ENCODE assay signal across 13 cellular contexts in the genomic region with DNA sequence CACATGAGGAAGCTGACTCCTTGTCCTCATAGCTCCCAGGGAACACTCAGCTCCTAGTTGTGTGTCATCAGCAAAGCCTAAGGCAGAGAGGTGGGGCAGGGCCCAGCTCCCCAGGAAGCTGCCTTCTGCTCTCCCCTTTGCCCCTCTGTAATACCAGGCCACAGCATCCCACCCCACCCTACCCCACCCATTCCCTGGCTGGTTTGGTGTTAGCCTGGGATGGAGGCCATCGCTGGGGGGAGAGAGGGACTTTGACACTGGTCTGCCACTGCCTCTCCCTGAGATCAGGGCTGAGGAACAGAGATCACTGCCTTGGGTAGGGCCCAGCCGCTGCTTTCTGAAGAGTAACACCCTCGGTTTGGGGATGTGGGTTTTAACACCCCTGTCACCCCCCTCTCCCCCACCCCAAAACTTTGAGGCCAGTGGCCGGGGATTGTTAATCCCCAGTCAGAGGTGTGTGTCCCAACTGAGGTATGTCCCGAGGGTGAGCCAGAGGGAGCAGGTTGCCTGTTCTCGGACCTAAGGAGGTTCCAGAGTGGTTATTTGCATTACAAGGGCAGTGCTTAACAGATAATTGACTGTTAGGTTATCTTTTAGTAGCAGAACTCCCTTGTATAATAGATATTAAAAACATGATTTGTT. TPM values are rescaled to one million over a fixed set of nuclear protein-coding genes. Genes with fewer than 3 reads are reported as not detected.
A peak's percentile ranks its signal among the peaks of the same experiment; 100 is the strongest.
DNase-seq lines count a peak whose midpoint lies in the region; ATAC-seq and TF ChIP-seq lines count a peak whose summit lies in the region.
"Had no signal": no experiment of that assay in that cellular context is flagged by ENCODE, and none has a peak within 500 bp of the region (broad histone marks: within the 10 kb centered on the region; RNA-seq: fewer than 3 reads in every experiment).

No MANE protein-coding gene starts in this region.

- H3T11ph ChIP-seq in H9 (ENCODE audit: low read length) = no peak overlapping the region

- H3K27ac ChIP-seq in DND-41 (ENCODE audit: low read length) = no peak overlapping the region
- H3K27ac ChIP-seq in H9 (ENCODE audit: insufficient read length, low read depth, low read length) = no peak overlapping the region
- peak overlapping the region in 1 of 2 donors; percentile 33 for H3K27ac ChIP-seq in left lung
- H3K27ac ChIP-seq in stomach = no peak overlapping the region
- H3K27ac ChIP-seq: VCaP had no signal

- no peak for TF ChIP-seq CTCF in DND-41 (IDR thresholded peaks at IDR 0.05; ENCODE audit: borderline replicate concordance, extremely low read depth, low read length, poor library complexity, severe bottlenecking)
- no peak for TF ChIP-seq CTCF in H9 (conservative IDR thresholded peaks at IDR 0.05)
- TF ChIP-seq CTCF in left lung (IDR thresholded peaks at IDR 0.05) = no peak
- TF ChIP-seq CTCF in stomach (IDR thresholded peaks at IDR 0.05) = no peak

- peak overlapping the region in 1 of 2 experiments; percentile 32; a peak in 1 of 5 replicates for H3K4me3 Mint-ChIP-seq in H9

- H3K9ac ChIP-seq in DND-41 (ENCODE audit: low read depth, low read length) = no peak overlapping the region
- H3K9ac ChIP-seq in H9 (ENCODE audit: extremely low read depth, insufficient read length, low read length) = no peak overlapping the region

- H3K14ac ChIP-seq in H9 (ENCODE audit: insufficient read depth, low read length) = no peak overlapping the region

- no peak overlapping the region for H3K18ac ChIP-seq in H9 (ENCODE audit: insufficient read length, low read depth, low read length)

- no peak for TF ChIP-seq POLR2A in stomach (IDR thresholded peaks at IDR 0.05)

- no peak for DNase-seq in DND-41
- DNase-seq in H9 = peak; percentile 63
- DNase-seq in activated CD8-positive, alpha-beta memory T cell treated with anti-CD3 and anti-CD28 coated beads, Interleukin-2, amount 50 U/mL, for 48 hours = peak; percentile 54
- no peak for DNase-seq in left lung
- no peak for DNase-seq in stomach
- no peak for DNase-seq in HT-29 (ENCODE audit: low spot score)
- DNase-seq: anterior cingulate cortex, Calu3, NCI-H69 had no signal

- no peaks in the 10 kb centered on the region for H3K27me3 Mint-ChIP-seq in H9 (ENCODE audit: low read depth)

- H3K4ac ChIP-seq in H9 (ENCODE audit: low read depth, low read length) = no peak overlapping the region

- H2BK12ac ChIP-seq in H9 (ENCODE audit: insufficient read length, low read depth, low read length) = no peak overlapping the region

- H3K79me2 ChIP-seq in DND-41 (ENCODE audit: insufficient read depth, low read length) (peaks cover 92% of the 10 kb centered on the region), H9 (ENCODE audit: insufficient read depth, low read length) (peaks cover 2% of the 10 kb centered on the region; the same call in 1 of the 2 replicates)

- no peaks in the 10 kb centered on the region for H3K79me1 ChIP-seq in H9 (ENCODE audit: insufficient read depth, low read depth, low read length, poor library complexity, severe bottlenecking)

- H2BK5ac ChIP-seq in H9 (ENCODE audit: insufficient read length, low read length) = no peak overlapping the region

- no peak for TF ChIP-seq EP300 in stomach (IDR thresholded peaks at IDR 0.05)

- H3K23ac ChIP-seq in H9 (ENCODE audit: insufficient read length, low read depth, low read length) = no peak overlapping the region

- H3K4me2 ChIP-seq in DND-41 (ENCODE audit: insufficient read depth, low read length) (no peak overlapping the region), H9 (ENCODE audit: insufficient read depth, insufficient read length, low read length) (no peak overlapping the region)

- H2BK120ac ChIP-seq in H9 (ENCODE audit: low read depth, low read length, poor library complexity, severe bottlenecking) = no peak overlapping the region

- no peak overlapping the region for H3K4me3 ChIP-seq in DND-41 (ENCODE audit: low read depth in 1 of 2, low read length in 2 of 2)
- no peak overlapping the region for H3K4me3 ChIP-seq in left lung
- H3K4me3 ChIP-seq in stomach = no peak overlapping the region
- H3K4me3 ChIP-seq: lung had no signal

- ATAC-seq in DND-41 (ENCODE audit: insufficient read depth, low read depth) (peak; percentile 48; the same call in 2 of the 3 replicates), left lung (peak; percentile 30), HG03520 (IDR thresholded peaks at IDR 0.05; ENCODE audit: unreplicated experiment) (no peak), GM18861 (IDR thresholded peaks at IDR 0.05; ENCODE audit: unreplicated experiment) (no peak)

- H2AFZ ChIP-seq in DND-41 (ENCODE audit: low read depth, low read length) = no peak overlapping the region
- no peak overlapping the region for H2AFZ ChIP-seq in H9 (ENCODE audit: low read length)

- no peak overlapping the region for H4K91ac ChIP-seq in H9 (ENCODE audit: insufficient read length, low read depth, low read length)

- peaks cover 36% of the 10 kb centered on the region for H4K20me1 ChIP-seq in DND-41 (ENCODE audit: insufficient read depth, low read length)
- H4K20me1 ChIP-seq in H9 (ENCODE audit: control insufficient read depth, insufficient read depth, insufficient read length) = no peaks in the 10 kb centered on the region

- no peak overlapping the region for H4K8ac ChIP-seq in H9 (replicated peaks; ENCODE audit: insufficient read length, low read depth, low read length)

- no peak overlapping the region for H2BK20ac ChIP-seq in H9 (ENCODE audit: low read depth, low read length, poor library complexity, severe bottlenecking)

- H3K36me3 Mint-ChIP-seq in H9 (ENCODE audit: insufficient read depth in 1 of 3, low read depth in 3 of 3) = peaks cover 4 to 18% (median 13%) of the 10 kb centered on the region in 3 experiments

- H2AK5ac ChIP-seq in H9 (ENCODE audit: insufficient read length, low read length) = no peak overlapping the region

- H3K9me3 Mint-ChIP-seq in H9 = peaks cover 8 to 11% of the 10 kb centered on the region in 2 experiments

- no CpG with 5 or more reads among the region's 6 CpGs for WGBS in H9 (ENCODE audit: extremely low coverage, insufficient read length, low lambda C conversion rate)
- WGBS in stomach, 5 donors = 36 to 66% (median 49%) methylated on average over 4 to 6 of the region's 6 CpGs

- no peak overlapping the region for H4K5ac ChIP-seq in H9 (ENCODE audit: insufficient read length, low read depth, low read length)

- peaks cover 47 to 50% of the 10 kb centered on the region in 2 experiments for H3K4me1 Mint-ChIP-seq in H9

- H3K4me1 ChIP-seq in DND-41 (ENCODE audit: insufficient read depth, low read length) (peaks cover 62% of the 10 kb centered on the region), H9 (ENCODE audit: insufficient read depth, low read length) (peaks cover 12% of the 10 kb centered on the region; the same call in 1 of the 2 replicates), left lung (peaks cover 0 to 58% of the 10 kb centered on the region in 2 donors), stomach (peaks cover 0 to 47% (median 24%) of the 10 kb centered on the region in 4 donors)

- no peak overlapping the region for H2BK15ac ChIP-seq in H9 (ENCODE audit: low read depth, low read length)

- peaks cover 11% of the 10 kb centered on the region; the same call in 1 of the 2 replicates for H3K36me3 ChIP-seq in DND-41 (ENCODE audit: insufficient read depth, low read length)
- H3K36me3 ChIP-seq in left lung = no peaks in the 10 kb centered on the region
- H3K36me3 ChIP-seq in stomach = no peaks in the 10 kb centered on the region

- intact Hi-C loops in left lung (cut with DNase I) = no loop called here
- intact Hi-C loops in stomach (cut with DNase I; ENCODE audit: low total_unique reads) = no loop called here

- no peak overlapping the region for H3K56ac ChIP-seq in H9 (ENCODE audit: insufficient read length, low read depth, low read length)

- H3K9me3 ChIP-seq in DND-41 (ENCODE audit: insufficient read depth, low read length, severe bottlenecking) (no peaks in the 10 kb centered on the region), H9 (ENCODE audit: control insufficient read depth, low read depth, low read length) (no peaks in the 10 kb centered on the region), left lung (no peaks in the 10 kb centered on the region), stomach (no peaks in the 10 kb centered on the region)

- H3K27me3 ChIP-seq in DND-41 (ENCODE audit: insufficient read depth, low read length, poor library complexity) (no peaks in the 10 kb centered on the region), H9 (ENCODE audit: insufficient read depth, low read length) (no peaks in the 10 kb centered on the region), left lung (no peaks in the 10 kb centered on the region), stomach (no peaks in the 10 kb centered on the region)

- H3K23me2 ChIP-seq in H9 (ENCODE audit: insufficient read length, low read depth, low read length, poor library complexity, severe bottlenecking) = no peaks in the 10 kb centered on the region

- peak overlapping the region; percentile 58 to 83 (median 64); a peak in 4 of 7 replicates for H3K27ac Mint-ChIP-seq in H9

RNA-seq across cellular contexts. Expression of gene TET3, which starts 41.4 kb away (rescaled TPM):
- total RNA-seq in H9 (2021) (21.8 and 24.7 TPM in 2 replicates), left lung (10 to 100 TPM; 16.6 to 32.1 TPM), stomach (10 to 100 TPM; 14.7 to 31.5 (median 17.8) TPM)
- 1 to 10 TPM; 1.7 to 2.2 (median 1.8) TPM for polyA plus RNA-seq in stomach
- 11.7 and 13.3 TPM in 2 replicates for total RNA-seq in HT-29 (2014; rRNA removed; shearing (Covaris generic))

Comparison
In these comparisons a context has a peak if more than half of its experiments do, and no peak if none do; other contexts are left out.
1. ATAC-seq: peak in DND-41 (single experiment) and left lung (single experiment); none in HG03520 (single experiment) and GM18861 (single experiment).
2. DNase-seq: peak in H9 (single experiment) and activated CD8-positive, alpha-beta memory T cell treated with anti-CD3 and anti-CD28 coated beads, Interleukin-2, amount 50 U/mL, for 48 hours (single experiment); none in DND-41 (single experiment), left lung (0 of 2), stomach (single experiment) and HT-29 (single experiment).